In genomic region chr4:119211856-119212250, GRCh38 we compare ENCODE assay signal across 8 cellular contexts. TPM values are rescaled to one million over a fixed set of nuclear protein-coding genes. Genes with fewer than 3 reads are reported as not detected.
DNase-seq lines count a peak whose midpoint lies in the region; ATAC-seq and TF ChIP-seq lines count a peak whose summit lies in the region.

No MANE protein-coding gene starts in this region.

- H3K9me2 ChIP-seq in hepatocyte (replicated peaks; ENCODE audit: insufficient read depth), result no peaks in the 10 kb centered on the region

- no peaks in the 10 kb centered on the region for H3K9me3 ChIP-seq in hepatocyte (ENCODE audit: low read depth)

- no peaks in the 10 kb centered on the region for H3K27me3 ChIP-seq in hepatocyte

- peaks cover 32% of the 10 kb centered on the region for H3K4me1 Mint-ChIP-seq in WTC11

- 2% methylated on average over 13 of the region's 13 CpGs for WGBS in hepatocyte (ENCODE audit: low lambda C conversion rate, missing lambda C conversion rate)

- H3K4me1 ChIP-seq in hepatocyte (ENCODE audit: insufficient read depth), result peaks cover 4% of the 10 kb centered on the region

- CTCF ChIA-PET in WTC11 (lab: Charles Lee), result interaction anchor here (1.2 to 2.3 kb wide), 4 partner anchors 43 to 174 kb away, joined by 3 to 16 read pairs (median 8); a partner anchor contains a TSS

- no peaks in the 10 kb centered on the region for H4K20me1 ChIP-seq in hepatocyte (ENCODE audit: insufficient read depth, poor library complexity, severe bottlenecking)

- H3K9me3 Mint-ChIP-seq in WTC11, result no peaks in the 10 kb centered on the region

- TF ChIP-seq CTCF in WTC11 (IDR thresholded peaks at IDR 0.05), result no peak
- no peak for TF ChIP-seq CTCF in hepatocyte (IDR thresholded peaks at IDR 0.05; ENCODE audit: poor library complexity)

- no peaks in the 10 kb centered on the region for H3K36me3 Mint-ChIP-seq in WTC11

- peak; percentile 5 for DNase-seq in stimulated activated CD8-positive, alpha-beta memory T cell treated with anti-CD3 and anti-CD28 coated beads, Interleukin-4, amount 100 ng/mL, for 24 hours (ENCODE audit: low read depth)
- no peak for DNase-seq in stimulated activated CD8-positive, alpha-beta memory T cell treated with anti-CD3 and anti-CD28 coated beads, Interleukin-4, amount 100 ng/mL, for 48 hours
- no peak for DNase-seq in WTC11 (ENCODE audit: low spot score)
- no peak for DNase-seq in hepatocyte (ENCODE audit: low spot score)
- DNase-seq in NCI-H1048 (lab: John Stamatoyannopoulos, UW), result no peak
- DNase-seq in NCI-H82 treated with DMSO at 0.1 percent for 48 hours (lab: John Stamatoyannopoulos, UW; ENCODE audit: unreplicated experiment), result no peak

- ATAC-seq in HG03064 (IDR thresholded peaks at IDR 0.05; ENCODE audit: low read depth, unreplicated experiment), result peak; percentile 14
- ATAC-seq in WTC11, result peak; percentile 13

- peak overlapping the region; percentile 88 for H2AFZ ChIP-seq in hepatocyte

- H3K27ac Mint-ChIP-seq in WTC11, result peak overlapping the region; percentile 99

- H3K36me3 ChIP-seq in hepatocyte (replicated peaks; ENCODE audit: insufficient read depth, low read depth), result no peaks in the 10 kb centered on the region

- H3K4me3 ChIP-seq in hepatocyte (peak overlapping the region; percentile 59), skin epidermis (peak overlapping the region; percentile 72 to 95 (median 85))

- peaks cover 39% of the 10 kb centered on the region for H3K79me2 ChIP-seq in hepatocyte

- H3K27ac ChIP-seq in hepatocyte (peak overlapping the region; percentile 95), skin epidermis (peak overlapping the region in 20 of 21 experiments; percentile 75 to 97 (median 92))

- POLR2A ChIA-PET in WTC11 (lab: Charles Lee), result interaction anchor here (0.6 to 2.6 kb wide), 5 partner anchors 13 to 172 kb away, joined by 3 to 15 read pairs (median 5); a partner anchor contains a TSS

- peak overlapping the region; percentile 93 for H3K4me3 Mint-ChIP-seq in WTC11

- peak overlapping the region; percentile 76 for H3K4me2 ChIP-seq in hepatocyte

- peaks cover 8% of the 10 kb centered on the region for H3K27me3 Mint-ChIP-seq in WTC11 (ENCODE audit: low read depth)

TF ChIP-seq in WTC11, 78 proteins besides CTCF, POLR2A, EP300 and RAD21:
- TF ChIP-seq ATF2 (CRISPR knock-in tag; IDR thresholded peaks at IDR 0.05; ENCODE audit: borderline replicate concordance, low read depth) (no peak), TP53 (CRISPR knock-in tag; IDR thresholded peaks at IDR 0.05) (no peak), TEAD1 (CRISPR knock-in tag; IDR thresholded peaks at IDR 0.05) (peak; percentile 67; the same call in 1 of the 2 replicates)
TF ChIP-seq in WTC11: peak in this region for 1.

RNA-seq across cellular contexts. Expression of gene USP53, which starts 0.7 kb away (rescaled TPM):
- 17.1 to 20.1 TPM (median 19.2 TPM) in 3 replicates for total RNA-seq in WTC11 (2021)
- total RNA-seq in hepatocyte, result 37.0 and 39.9 TPM in 2 replicates
- 28.4 and 34.4 TPM in 2 replicates for polyA plus RNA-seq in hepatocyte
